ENCODE assay signal across 8 cellular contexts in genomic region chr1:171984850-171985485, GRCh38.
DNase-seq lines count a peak whose midpoint lies in the region; ATAC-seq, FAIRE-seq and TF ChIP-seq lines count a peak whose summit lies in the region.

No MANE protein-coding gene starts in this region.

- no peak overlapping the region for H3K4me3 ChIP-seq in right lobe of liver

- ATAC-seq in right lobe of liver = peak; percentile 69 to 90 (median 82)
- no peak for ATAC-seq in GM21515 (IDR thresholded peaks at IDR 0.05; ENCODE audit: unreplicated experiment)
- ATAC-seq in GM19324 (IDR thresholded peaks at IDR 0.05; ENCODE audit: low FRiP score, unreplicated experiment) = no peak
- no peak for ATAC-seq in GM21367 (IDR thresholded peaks at IDR 0.05; ENCODE audit: unreplicated experiment)

- H3K27ac ChIP-seq in right lobe of liver = no peak overlapping the region

- no peaks in the 10 kb centered on the region for H3K27me3 ChIP-seq in right lobe of liver

- no peak for TF ChIP-seq POLR2A in H54 (IDR thresholded peaks at IDR 0.05; ENCODE audit: low read depth, low read length)
- TF ChIP-seq POLR2A in right lobe of liver (IDR thresholded peaks at IDR 0.05) = no peak

- WGBS in right lobe of liver (ENCODE audit: insufficient coverage, low coverage, low lambda C conversion rate, missing lambda C conversion rate) = 23% methylated on average over 3 of the region's 3 CpGs

- intact Hi-C loops in right lobe of liver (cut with DNase I) = loop anchor here in 1 of 2 donors (5.0 kb wide), 1 partner anchor 183 kb away; no protein-coding TSS in a partner anchor

- peaks cover 0 to 5% (median 0%) of the 10 kb centered on the region in 4 donors for H3K4me1 ChIP-seq in right lobe of liver

- no peaks in the 10 kb centered on the region for H3K36me3 ChIP-seq in right lobe of liver

- peak; percentile 78 for FAIRE-seq in H54 (lab: Jason Lieb, UNC)

- TF ChIP-seq CTCF in right lobe of liver (IDR thresholded peaks at IDR 0.05) = peak; percentile 74 to 83 (median 80)

- peak; percentile 74 for DNase-seq in DMS53 (lab: John Stamatoyannopoulos, UW)
- no peak for DNase-seq in H54 (ENCODE audit: insufficient read length, low spot score)
- DNase-seq in NCI-H82 (lab: John Stamatoyannopoulos, UW) = peak; percentile 64
- DNase-seq in cerebellar cortex (ENCODE audit: low spot score) = peak; percentile 62
- DNase-seq in right lobe of liver = no peak

- no peaks in the 10 kb centered on the region for H3K9me3 ChIP-seq in right lobe of liver

Comparison
In these comparisons a context has a peak if more than half of its experiments do, and no peak if none do; other contexts are left out.
1. DNase-seq: peak in DMS53 (single experiment), NCI-H82 (single experiment) and cerebellar cortex (single experiment); none in H54 (single experiment) and right lobe of liver (0 of 3).
2. ATAC-seq: peak in right lobe of liver (4 of 4); none in GM21515 (single experiment), GM19324 (single experiment) and GM21367 (single experiment).